18 cellular contexts compared by ENCODE assay signal in the genomic region with DNA sequence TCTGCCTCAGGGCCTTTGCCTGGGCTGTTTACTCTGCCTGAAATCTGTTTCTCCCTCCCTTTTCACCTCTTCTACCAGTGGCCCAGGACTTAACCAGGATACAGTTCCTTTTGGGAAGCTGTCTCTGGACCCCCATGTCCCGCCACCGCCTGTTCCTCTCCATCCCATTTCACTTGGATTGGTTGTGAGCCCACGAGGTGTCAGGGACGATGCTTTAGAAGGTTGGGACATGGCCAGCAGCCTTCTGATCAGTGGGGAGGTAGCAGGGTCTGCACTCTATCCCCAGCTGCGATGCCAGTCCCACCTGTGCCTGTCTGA.
"Had no signal": no experiment of that assay in that cellular context is flagged by ENCODE, and none has a peak within 500 bp of the region (broad histone marks: within the 10 kb centered on the region; RNA-seq: fewer than 3 reads in every experiment).

No MANE protein-coding gene starts in this region.

- H3K27ac ChIP-seq: ascending aorta, brain microvascular endothelial cell, colonic mucosa, epithelial cell of prostate, heart left ventricle, psoas muscle, skin epidermis, tibial nerve, uterus, WERI-Rb-1 had no signal

- H3K4me1 ChIP-seq: ascending aorta, colonic mucosa, psoas muscle, uterus had no signal

- ATAC-seq: activated T-cell treated with anti-CD3 and anti-CD28 coated beads, Interleukin-2, amount 50 U/mL, for 4 hours; heart left ventricle; naive thymus-derived CD4-positive, alpha-beta T cell; psoas muscle; right cardiac atrium had no signal

- H3K27me3 ChIP-seq: ascending aorta, brain microvascular endothelial cell, colonic mucosa, heart left ventricle, tibial nerve, uterus had no signal

- H3K4me3 ChIP-seq: ascending aorta, colonic mucosa, heart left ventricle, lung, psoas muscle, skin epidermis, tibial nerve, uterus had no signal

- DNase-seq: activated CD8-positive, alpha-beta memory T cell treated with anti-CD3 and anti-CD28 coated beads, Interleukin-2, amount 50 U/mL, for 48 hours; activated T-cell treated with anti-CD3 and anti-CD28 coated beads, Interleukin-2, amount 50 U/mL, for 4 hours; brain microvascular endothelial cell; central memory CD4-positive, alpha-beta T cell; colonic mucosa; right cardiac atrium; stimulated activated CD4-positive, alpha-beta T cell treated with anti-CD3 and anti-CD28 coated beads, Interleukin-1b, Interleukin-23, amount 100 ng/mL, for 48 hours; uterus had no signal

- H3K9me3 ChIP-seq: colonic mucosa, psoas muscle, SK-N-SH, uterus had no signal

- H3K36me3 ChIP-seq: ascending aorta, brain microvascular endothelial cell, colonic mucosa, uterus had no signal
